ENCODE assay signal across 8 cellular contexts in genomic region chr9:89428901-89429890, GRCh38.
DNase-seq lines count a peak whose midpoint lies in the region; ATAC-seq, FAIRE-seq and TF ChIP-seq lines count a peak whose summit lies in the region.

No MANE protein-coding gene starts in this region.

- no peak overlapping the region for H3K9ac ChIP-seq in HepG2 (ENCODE audit: insufficient read depth, low read depth, low read length)

- DNase-seq in HepG2 (ENCODE audit: low spot score) = no peak
- no peak for DNase-seq in right lobe of liver
- DNase-seq in activated T-cell treated with anti-CD3 and anti-CD28 coated beads for 24 hours (ENCODE audit: low read depth) = peak; percentile 51
- peak; percentile 70 for DNase-seq in iPS DF 6.9 (ENCODE audit: low read depth, low spot score)
- peak; percentile 29 to 50 for DNase-seq in aorta
- no peak for DNase-seq in RCC 7860 (ENCODE audit: low spot score)
- DNase-seq in NCI-H510A treated with DMSO at 0.1 percent for 48 hours (lab: John Stamatoyannopoulos, UW) = no peak
- DNase-seq in ACHN = no peak

- TF ChIP-seq EP300 in HepG2 (IDR thresholded peaks at IDR 0.05; ENCODE audit: low read depth in 2 of 2, low read length in 2 of 2) (no peak), HepG2 (CRISPR knock-in tag; IDR thresholded peaks at IDR 0.05; ENCODE audit: borderline replicate concordance) (no peak)

- intact Hi-C loops in HepG2 (cut with micrococcal nuclease; ENCODE audit: unreplicated experiment) (no loop called here), right lobe of liver (cut with DNase I) (no loop called here), aorta (cut with DNase I) (no loop called here)

- H4K20me1 ChIP-seq in HepG2 (ENCODE audit: insufficient read depth, low read length) = no peaks in the 10 kb centered on the region

- H3K4me3 ChIP-seq in HepG2 (replicated peaks in 1 of 3; ENCODE audit: insufficient read depth in 1 of 3, low read depth in 2 of 3, low read length in 3 of 3) = no peak overlapping the region
- H3K4me3 ChIP-seq in right lobe of liver = no peak overlapping the region
- no peak overlapping the region for H3K4me3 ChIP-seq in iPS DF 6.9 (ENCODE audit: low read length)
- no peak overlapping the region for H3K4me3 ChIP-seq in aorta (ENCODE audit: low read length in 2 of 2)

- ATAC-seq in HepG2 (no peak), right lobe of liver (no peak), aorta (ENCODE audit: low FRiP score) (no peak)

- in situ Hi-C loops in HepG2 (cut with HindIII; ENCODE audit: extremely low pct_ligation_motif_present, low pct_unique_long_range_greater_than_20kb) (no loop called here), ACHN (cut with HindIII; ENCODE audit: low pct_ligation_motif_present, low pct_unique_long_range_greater_than_20kb, low sequenced_read_pairs) (no loop called here)

- BruUV-seq in HepG2 (replicated peaks; lab: Mats Ljungman, UMichigan) = no TSS peak

- no peak for TF ChIP-seq RAD21 in HepG2 (CRISPR knock-in tag; IDR thresholded peaks at IDR 0.05)

- H3K4me2 ChIP-seq in HepG2 (ENCODE audit: low read depth, low read length) = no peak overlapping the region

- H3K27me3 ChIP-seq in HepG2 (ENCODE audit: control insufficient read depth in 1 of 2, insufficient read depth in 2 of 2, low read length in 2 of 2) (peaks cover 1 to 8% of the 10 kb centered on the region in 2 experiments; a peak in 2 of 5 replicates), right lobe of liver (no peaks in the 10 kb centered on the region), iPS DF 6.9 (ENCODE audit: control insufficient read depth, insufficient read depth, low read length) (no peaks in the 10 kb centered on the region), aorta (ENCODE audit: control insufficient read depth in 1 of 2, insufficient read depth in 2 of 2, low read length in 1 of 2) (no peaks in the 10 kb centered on the region)

- no peaks in the 10 kb centered on the region for H3K79me2 ChIP-seq in HepG2 (ENCODE audit: insufficient read depth, low read length)

- no peak for TF ChIP-seq POLR2A in HepG2 (IDR thresholded peaks at IDR 0.05; ENCODE audit: insufficient read depth in 1 of 2, low read depth in 2 of 2, low read length in 2 of 2)
- no peak for TF ChIP-seq POLR2A in right lobe of liver (IDR thresholded peaks at IDR 0.05)

- H3K27ac ChIP-seq in HepG2 (ENCODE audit: extremely low read length, insufficient read depth, low read length) = no peak overlapping the region
- no peak overlapping the region for H3K27ac ChIP-seq in right lobe of liver
- H3K27ac ChIP-seq in iPS DF 6.9 (ENCODE audit: low read length) = no peak overlapping the region
- no peak overlapping the region for H3K27ac ChIP-seq in aorta (ENCODE audit: low read depth in 1 of 2, low read length in 2 of 2)

- H3K9me3 ChIP-seq in HepG2 (ENCODE audit: low read length) (no peaks in the 10 kb centered on the region), right lobe of liver (no peaks in the 10 kb centered on the region), iPS DF 6.9 (ENCODE audit: control insufficient read depth, insufficient read depth, low read length) (no peaks in the 10 kb centered on the region), aorta (ENCODE audit: control insufficient read depth, low read length) (no peaks in the 10 kb centered on the region)

- no peak for FAIRE-seq in HepG2 (lab: Jason Lieb, UNC)
- no peak for FAIRE-seq in RCC 7860 (lab: Jason Lieb, UNC)

- 68% methylated on average over 14 of the region's 25 CpGs for WGBS in HepG2 (ENCODE audit: low lambda C conversion rate)
- WGBS in right lobe of liver (ENCODE audit: insufficient coverage, low coverage, low lambda C conversion rate, missing lambda C conversion rate) = 90% methylated on average over 8 of the region's 25 CpGs
- WGBS in iPS DF 6.9 (ENCODE audit: insufficient coverage, insufficient read length) = no CpG with 5 or more reads among the region's 25 CpGs
- 92 to 93% methylated on average over 25 of the region's 25 CpGs for WGBS in aorta, 2 donors

- H2AFZ ChIP-seq in HepG2 (ENCODE audit: low read length) = no peak overlapping the region

- no peaks in the 10 kb centered on the region for H3K36me3 ChIP-seq in HepG2 (replicated peaks in 1 of 2; ENCODE audit: control insufficient read depth in 1 of 2, insufficient read depth in 2 of 2, low read length in 2 of 2)
- no peaks in the 10 kb centered on the region for H3K36me3 ChIP-seq in right lobe of liver
- H3K36me3 ChIP-seq in iPS DF 6.9 (ENCODE audit: control insufficient read depth, insufficient read depth, low read length) = no peaks in the 10 kb centered on the region
- no peaks in the 10 kb centered on the region for H3K36me3 ChIP-seq in aorta (ENCODE audit: control insufficient read depth in 1 of 2, insufficient read depth in 2 of 2, low read length in 1 of 2)

- peaks cover 8% of the 10 kb centered on the region for H3K4me1 ChIP-seq in HepG2 (ENCODE audit: insufficient read depth, low read length)
- H3K4me1 ChIP-seq in right lobe of liver = no peaks in the 10 kb centered on the region
- peaks cover 10% of the 10 kb centered on the region for H3K4me1 ChIP-seq in iPS DF 6.9 (ENCODE audit: control insufficient read depth, insufficient read depth, low read length)
- H3K4me1 ChIP-seq in aorta (ENCODE audit: control insufficient read depth in 1 of 2, insufficient read depth in 2 of 2, low read length in 2 of 2) = no peaks in the 10 kb centered on the region

- TF ChIP-seq CTCF in HepG2 (CRISPR knock-in tag; IDR thresholded peaks at IDR 0.05) (peak; percentile 31), right lobe of liver (IDR thresholded peaks at IDR 0.05) (peak in 1 of 4 donors; percentile 8)

- POLR2A ChIA-PET in HepG2 (lab: Yijun Ruan, JAX) = no interaction called here

- CTCF ChIA-PET in HepG2 (lab: Yijun Ruan, JAX; ENCODE audit: low intra/inter-chr PET ratio, low total read pairs) = no interaction called here

TF ChIP-seq in HepG2, 621 proteins besides CTCF, POLR2A, EP300 and RAD21:
- no peak for TF ChIP-seq MIXL1 (CRISPR knock-in tag; IDR thresholded peaks at IDR 0.05)
- TF ChIP-seq NR1H2 (CRISPR knock-in tag; IDR thresholded peaks at IDR 0.05; ENCODE audit: borderline replicate concordance, low read depth) = no peak
- TF ChIP-seq, protein P1, sequence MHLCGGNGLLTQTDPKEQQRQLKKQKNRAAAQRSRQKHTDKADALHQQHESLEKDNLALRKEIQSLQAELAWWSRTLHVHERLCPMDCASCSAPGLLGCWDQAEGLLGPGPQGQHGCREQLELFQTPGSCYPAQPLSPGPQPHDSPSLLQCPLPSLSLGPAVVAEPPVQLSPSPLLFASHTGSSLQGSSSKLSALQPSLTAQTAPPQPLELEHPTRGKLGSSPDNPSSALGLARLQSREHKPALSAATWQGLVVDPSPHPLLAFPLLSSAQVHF (CRISPR knock-in tag; IDR thresholded peaks at IDR 0.05) = no peak
- TF ChIP-seq NAIF1 (CRISPR knock-in tag; IDR thresholded peaks at IDR 0.05; ENCODE audit: borderline replicate concordance) = no peak
- 0 out of 2 replicates have a peak, but pooled peaks have one; percentile 33 for TF ChIP-seq SMC3 (IDR thresholded peaks at IDR 0.05; ENCODE audit: low read length)
- TF ChIP-seq ZNF776 (CRISPR knock-in tag; IDR thresholded peaks at IDR 0.05) = no peak
- peak; percentile 20; the same call in 1 of the 2 replicates for TF ChIP-seq STAG1 (CRISPR knock-in tag; IDR thresholded peaks at IDR 0.05)
- no peak for TF ChIP-seq HNF4G (IDR thresholded peaks at IDR 0.05; ENCODE audit: borderline replicate concordance, low read depth, low read length)
- TF ChIP-seq HNF4G (CRISPR knock-in tag; IDR thresholded peaks at IDR 0.05; ENCODE audit: borderline replicate concordance, low read depth) = no peak
- TF ChIP-seq AGO2 (optimal IDR thresholded peaks at IDR 0.05; ENCODE audit: low read depth, low read length) = no peak
- TF ChIP-seq THAP7 (CRISPR knock-in tag; IDR thresholded peaks at IDR 0.05) = no peak
- no peak for TF ChIP-seq ZNF253 (CRISPR knock-in tag; IDR thresholded peaks at IDR 0.05; ENCODE audit: borderline replicate concordance)
- TF ChIP-seq, protein P2, sequence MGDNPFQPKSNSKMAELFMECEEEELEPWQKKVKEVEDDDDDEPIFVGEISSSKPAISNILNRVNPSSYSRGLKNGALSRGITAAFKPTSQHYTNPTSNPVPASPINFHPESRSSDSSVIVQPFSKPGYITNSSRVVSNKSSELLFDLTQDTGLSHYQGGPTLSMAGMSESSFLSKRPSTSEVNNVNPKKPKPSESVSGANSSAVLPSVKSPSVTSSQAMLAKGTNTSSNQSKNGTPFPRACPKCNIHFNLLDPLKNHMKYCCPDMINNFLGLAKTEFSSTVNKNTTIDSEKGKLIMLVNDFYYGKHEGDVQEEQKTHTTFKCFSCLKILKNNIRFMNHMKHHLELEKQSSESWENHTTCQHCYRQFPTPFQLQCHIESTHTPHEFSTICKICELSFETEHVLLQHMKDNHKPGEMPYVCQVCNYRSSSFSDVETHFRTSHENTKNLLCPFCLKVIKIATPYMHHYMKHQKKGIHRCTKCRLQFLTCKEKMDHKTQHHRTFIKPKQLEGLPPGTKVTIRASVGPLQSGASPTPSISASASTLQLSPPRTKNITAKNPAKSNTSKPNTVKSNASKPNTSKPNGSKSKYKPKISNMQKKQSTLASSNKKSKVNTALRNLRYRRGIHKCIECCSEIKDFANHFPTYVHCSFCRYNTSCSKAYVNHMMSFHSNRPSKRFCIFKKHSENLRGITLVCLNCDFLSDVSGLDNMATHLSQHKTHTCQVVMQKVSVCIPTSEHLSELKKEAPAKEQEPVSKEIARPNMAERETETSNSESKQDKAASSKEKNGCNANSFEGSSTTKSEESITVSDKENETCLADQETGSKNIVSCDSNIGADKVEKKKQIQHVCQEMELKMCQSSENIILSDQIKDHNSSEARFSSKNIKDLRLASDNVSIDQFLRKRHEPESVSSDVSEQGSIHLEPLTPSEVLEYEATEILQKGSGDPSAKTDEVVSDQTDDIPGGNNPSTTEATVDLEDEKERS (CRISPR knock-in tag; IDR thresholded peaks at IDR 0.05) = no peak

Comparison
In these comparisons a context has a peak if more than half of its experiments do, and no peak if none do; other contexts are left out.
1. DNase-seq: peak in activated T-cell treated with anti-CD3 and anti-CD28 coated beads for 24 hours (single experiment), iPS DF 6.9 (single experiment) and aorta (2 of 2); none in HepG2 (single experiment), right lobe of liver (0 of 3), RCC 7860 (single experiment), NCI-H510A treated with DMSO at 0.1 percent for 48 hours (single experiment) and ACHN (single experiment).